ENCODE assay signal across 7 cellular contexts in the genomic region with DNA sequence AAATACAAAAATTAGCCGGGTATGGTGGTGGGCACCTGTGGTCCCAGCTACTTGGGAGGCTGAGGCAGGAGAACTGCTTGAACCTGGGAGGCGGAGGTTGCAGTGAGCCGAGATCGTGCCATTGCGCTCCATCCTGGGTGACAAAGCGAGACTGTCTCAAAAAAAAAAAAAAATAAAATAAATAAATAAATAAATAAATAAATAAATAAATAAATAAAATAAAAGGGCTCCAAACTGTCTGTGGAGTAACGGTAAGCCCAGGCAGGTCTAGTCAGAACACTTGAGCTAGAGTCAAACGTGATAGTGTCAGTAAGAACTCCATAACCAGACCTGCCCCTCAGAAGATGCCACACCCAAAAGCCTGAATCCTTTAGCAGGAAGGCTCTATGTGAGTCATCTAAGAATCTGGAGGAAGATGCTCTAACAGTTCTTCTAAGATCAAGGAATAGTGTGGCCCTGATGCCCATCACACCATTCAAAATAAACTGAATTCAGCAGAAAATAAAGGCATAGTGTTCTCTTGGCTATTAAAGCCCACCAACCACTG. TPM values are rescaled to one million over a fixed set of nuclear protein-coding genes. Genes with fewer than 3 reads are reported as not detected.
DNase-seq lines count a peak whose midpoint lies in the region; ATAC-seq, FAIRE-seq and TF ChIP-seq lines count a peak whose summit lies in the region.
"Not testable (repeated sequence)": the region's sequence is repeated elsewhere in the genome, so short reads cannot be mapped to it uniquely, and the experiment has no call there.

No MANE protein-coding gene starts in this region.

- FAIRE-seq in H54 (lab: Jason Lieb, UNC); K562 (lab: Jason Lieb, UNC): not testable (repeated sequence)

- H3K27ac ChIP-seq in CD4-positive, CD25-positive, alpha-beta regulatory T cell (ENCODE audit: insufficient read depth, low read length, poor library complexity, severe bottlenecking): peak overlapping the region; percentile 77
- peak overlapping the region; percentile 76 for H3K27ac ChIP-seq in OCI-LY1 (ENCODE audit: low read depth, low read length, poor library complexity, severe bottlenecking)
- not testable (repeated sequence) for H3K27ac ChIP-seq in K562 (ENCODE audit: extremely low read depth, low read depth, low read length); foreskin keratinocyte

- in situ Hi-C loops in K562 (cut with MboI): not testable (repeated sequence)

- peak overlapping the region in 3 of 4 donors; percentile 29 to 76 (median 44) for H3K4me3 Mint-ChIP-seq in CD4-positive, CD25-positive, alpha-beta regulatory T cell
- H3K4me3 Mint-ChIP-seq in activated CD4-positive, alpha-beta T cell treated with anti-CD3 and anti-CD28 coated beads for 36 hours: not testable (repeated sequence)
- peak overlapping the region; percentile 57 for H3K4me3 Mint-ChIP-seq in natural killer cell treated with Interleukin-12 subunit alpha and Interleukin-12 subunit beta and Interleukin-15 and Interleukin-18, amount 100 ng/mL, for 72 hours

- not testable (repeated sequence) for H3K9ac ChIP-seq in OCI-LY1 (ENCODE audit: low read length); K562 (ENCODE audit: insufficient read depth in 1 of 2, low read depth in 2 of 2, low read length in 2 of 2)

- ATAC-seq in CD4-positive, CD25-positive, alpha-beta regulatory T cell (ENCODE audit: low read depth in 2 of 2); activated CD4-positive, alpha-beta T cell treated with anti-CD3 and anti-CD28 coated beads for 36 hours; K562; natural killer cell treated with Interleukin-12 subunit alpha and Interleukin-12 subunit beta and Interleukin-15 and Interleukin-18, amount 100 ng/mL, for 72 hours: not testable (repeated sequence)
- peak; percentile 39 for ATAC-seq in foreskin keratinocyte

- peaks cover 38% of the 10 kb centered on the region for H3K36me3 Mint-ChIP-seq in CD4-positive, CD25-positive, alpha-beta regulatory T cell
- H3K36me3 Mint-ChIP-seq in activated CD4-positive, alpha-beta T cell treated with anti-CD3 and anti-CD28 coated beads for 36 hours (ENCODE audit: low read depth); natural killer cell treated with Interleukin-12 subunit alpha and Interleukin-12 subunit beta and Interleukin-15 and Interleukin-18, amount 100 ng/mL, for 72 hours: not testable (repeated sequence)

- 83% methylated on average over 7 of the region's 8 CpGs for WGBS in K562 (ENCODE audit: insufficient coverage, low coverage, missing lambda C conversion rate)

- not testable (repeated sequence) for H3K4me2 ChIP-seq in OCI-LY1 (ENCODE audit: low read length); K562 (ENCODE audit: insufficient read depth, low read length)

- not testable (repeated sequence) for DNase-seq in CD4-positive, CD25-positive, alpha-beta regulatory T cell; activated CD4-positive, alpha-beta T cell treated with anti-CD3 and anti-CD28 coated beads for 36 hours; natural killer cell treated with Interleukin-12 subunit alpha and Interleukin-12 subunit beta and Interleukin-15 and Interleukin-18, amount 100 ng/mL, for 72 hours (ENCODE audit: low spot score)
- DNase-seq in H54 (ENCODE audit: insufficient read length, low spot score) (peak; percentile 64), K562 (ENCODE audit: extremely low read depth in 1 of 4, low spot score in 3 of 4) (peak in 1 of 4 experiments; percentile 39), foreskin keratinocyte (peak; percentile 22 to 41)

- not testable (repeated sequence) for H2AFZ ChIP-seq in OCI-LY1 (ENCODE audit: low read length); K562 (ENCODE audit: low read depth, low read length)

- TF ChIP-seq RAD21 in K562 (CRISPR knock-in tag; conservative IDR thresholded peaks at IDR 0.05 in 1 of 2, IDR thresholded peaks at IDR 0.05 in 1 of 2): not testable (repeated sequence)

- peak overlapping the region; percentile 99 for H3K4me3 ChIP-seq in CD4-positive, CD25-positive, alpha-beta regulatory T cell (ENCODE audit: low read depth, low read length)
- H3K4me3 ChIP-seq in OCI-LY1 (ENCODE audit: low read depth, low read length, poor library complexity, severe bottlenecking); K562: not testable (repeated sequence)

- H3K4me1 ChIP-seq in CD4-positive, CD25-positive, alpha-beta regulatory T cell (ENCODE audit: control insufficient read depth, insufficient read depth, low read length, poor library complexity, severe bottlenecking): peaks cover 84% of the 10 kb centered on the region
- H3K4me1 ChIP-seq in OCI-LY1 (ENCODE audit: insufficient read depth, low read length, severe bottlenecking) (peaks cover 85% of the 10 kb centered on the region), K562 (replicated peaks in 1 of 2; ENCODE audit: control insufficient read depth in 2 of 2, insufficient read depth in 2 of 2, low read length in 2 of 2) (peaks cover 33 to 67% of the 10 kb centered on the region in 2 experiments)
- not testable (repeated sequence) for H3K4me1 ChIP-seq in foreskin keratinocyte

- H4K20me1 ChIP-seq in OCI-LY1 (ENCODE audit: insufficient read depth, low read length): not testable (repeated sequence)
- H4K20me1 ChIP-seq in K562 (replicated peaks; ENCODE audit: control insufficient read depth, insufficient read depth, low read length): peaks cover 29% of the 10 kb centered on the region

- TF ChIP-seq CTCF in OCI-LY1 (IDR thresholded peaks at IDR 0.05; ENCODE audit: low read length); K562 (IDR thresholded peaks at IDR 0.05 in 2 of 3, conservative IDR thresholded peaks at IDR 0.05 in 1 of 3; ENCODE audit: insufficient read depth in 2 of 3, low read depth in 1 of 3, low read length in 3 of 3); foreskin keratinocyte (conservative IDR thresholded peaks at IDR 0.05): not testable (repeated sequence)

- not testable (repeated sequence) for TF ChIP-seq POLR2A in H54 (IDR thresholded peaks at IDR 0.05; ENCODE audit: low read depth, low read length); K562 (conservative IDR thresholded peaks at IDR 0.05)

- not testable (repeated sequence) for H3K9me2 ChIP-seq in OCI-LY1 (ENCODE audit: low read depth, low read length)

- CTCF ChIA-PET in activated CD4-positive, alpha-beta T cell treated with anti-CD3 and anti-CD28 coated beads for 36 hours (lab: Charles Lee): interaction anchor here (0.6 to 2.1 kb wide), 10 partner anchors 8 to 202 kb away, joined by 3 to 7 read pairs (median 4); no protein-coding TSS in a partner anchor
- CTCF ChIA-PET in K562 (lab: Yijun Ruan, JAX; ENCODE audit: low intra/inter-chr PET ratio): not testable (repeated sequence)

- not testable (repeated sequence) for BruUV-seq in K562 (replicated peaks; lab: Mats Ljungman, UMichigan)

- H3F3A ChIP-seq in OCI-LY1 (ENCODE audit: insufficient read depth, low read length): not testable (repeated sequence)

- H3K27me3 Mint-ChIP-seq in CD4-positive, CD25-positive, alpha-beta regulatory T cell; activated CD4-positive, alpha-beta T cell treated with anti-CD3 and anti-CD28 coated beads for 36 hours; natural killer cell treated with Interleukin-12 subunit alpha and Interleukin-12 subunit beta and Interleukin-15 and Interleukin-18, amount 100 ng/mL, for 72 hours: not testable (repeated sequence)

- not testable (repeated sequence) for H3K27me3 ChIP-seq in CD4-positive, CD25-positive, alpha-beta regulatory T cell (ENCODE audit: control insufficient read depth, insufficient read depth, low read length); OCI-LY1 (ENCODE audit: insufficient read depth, low read length); K562 (ENCODE audit: control insufficient read depth in 2 of 2, insufficient read depth in 2 of 2, low read length in 2 of 2); foreskin keratinocyte

- H3K36me3 ChIP-seq in CD4-positive, CD25-positive, alpha-beta regulatory T cell (ENCODE audit: control insufficient read depth, insufficient read depth, low read length): peaks cover 34% of the 10 kb centered on the region
- H3K36me3 ChIP-seq in OCI-LY1 (ENCODE audit: insufficient read depth, low read length): peaks cover 13% of the 10 kb centered on the region; the same call in 1 of the 2 replicates
- H3K36me3 ChIP-seq in K562 (ENCODE audit: control insufficient read depth, insufficient read depth, low read length): peaks cover 64% of the 10 kb centered on the region

- H3K79me2 ChIP-seq in OCI-LY1 (ENCODE audit: insufficient read depth, low read length): peaks cover 90% of the 10 kb centered on the region
- peaks cover 96% of the 10 kb centered on the region for H3K79me2 ChIP-seq in K562 (ENCODE audit: control insufficient read depth, insufficient read depth, low read length)

- POLR2A ChIA-PET in activated CD4-positive, alpha-beta T cell treated with anti-CD3 and anti-CD28 coated beads for 36 hours (lab: Charles Lee): interaction anchor here (0.7 to 1.2 kb wide), 2 partner anchors 10 to 20 kb away, joined by 3 to 4 read pairs; no protein-coding TSS in a partner anchor
- POLR2A ChIA-PET in K562 (lab: Yijun Ruan, JAX): interaction anchor here (1.6 kb wide), 1 partner anchor 19 kb away, joined by 5 read pairs; no protein-coding TSS in a partner anchor

- H3K27ac Mint-ChIP-seq in CD4-positive, CD25-positive, alpha-beta regulatory T cell: peak overlapping the region in 1 of 3 donors; percentile 82
- H3K27ac Mint-ChIP-seq in activated CD4-positive, alpha-beta T cell treated with anti-CD3 and anti-CD28 coated beads for 36 hours: peak overlapping the region; percentile 26
- H3K27ac Mint-ChIP-seq in natural killer cell treated with Interleukin-12 subunit alpha and Interleukin-12 subunit beta and Interleukin-15 and Interleukin-18, amount 100 ng/mL, for 72 hours: peak overlapping the region; percentile 85 to 91

- H3K9me3 ChIP-seq in CD4-positive, CD25-positive, alpha-beta regulatory T cell (ENCODE audit: control insufficient read depth in 2 of 2, low read length in 2 of 2); OCI-LY1 (ENCODE audit: low read length); K562 (replicated peaks; ENCODE audit: control insufficient read depth, insufficient read depth, low read depth, low read length): not testable (repeated sequence)

- intact Hi-C loops in activated CD4-positive, alpha-beta T cell treated with anti-CD3 and anti-CD28 coated beads for 36 hours (cut with DNase I, micrococcal nuclease); K562 (cut with micrococcal nuclease): not testable (repeated sequence)

- peaks cover 45 to 84% (median 70%) of the 10 kb centered on the region in 4 donors for H3K4me1 Mint-ChIP-seq in CD4-positive, CD25-positive, alpha-beta regulatory T cell
- H3K4me1 Mint-ChIP-seq in activated CD4-positive, alpha-beta T cell treated with anti-CD3 and anti-CD28 coated beads for 36 hours: peaks cover 84% of the 10 kb centered on the region
- H3K4me1 Mint-ChIP-seq in natural killer cell treated with Interleukin-12 subunit alpha and Interleukin-12 subunit beta and Interleukin-15 and Interleukin-18, amount 100 ng/mL, for 72 hours (ENCODE audit: low read depth in 2 of 2): peaks cover 74 to 82% of the 10 kb centered on the region in 2 donors

- not testable (repeated sequence) for H3K9me3 Mint-ChIP-seq in CD4-positive, CD25-positive, alpha-beta regulatory T cell; activated CD4-positive, alpha-beta T cell treated with anti-CD3 and anti-CD28 coated beads for 36 hours (ENCODE audit: low read depth); natural killer cell treated with Interleukin-12 subunit alpha and Interleukin-12 subunit beta and Interleukin-15 and Interleukin-18, amount 100 ng/mL, for 72 hours

- peaks cover 12% of the 10 kb centered on the region for H3K9me1 ChIP-seq in K562 (ENCODE audit: control insufficient read depth, insufficient read depth, low read length)

- TF ChIP-seq EP300 in K562 (IDR thresholded peaks at IDR 0.05; ENCODE audit: low read length): not testable (repeated sequence)

RNA-seq across cellular contexts. Expression of a gene that starts 5.4 kb away (rescaled TPM):
- 83.3 TPM for total RNA-seq in CD4-positive, CD25-positive, alpha-beta regulatory T cell
- polyA plus RNA-seq in CD4-positive, CD25-positive, alpha-beta regulatory T cell: 10 to 100 TPM; 49.0 to 67.4 (median 64.7) TPM
- total RNA-seq in activated CD4-positive, alpha-beta T cell treated with anti-CD3 and anti-CD28 coated beads for 36 hours: 10 to 100 TPM; 14.1 to 15.4 TPM
- total RNA-seq in K562 (2011; cell fraction: chromatin; rRNA removed; ENCODE audit: low replicate concordance): 36.1 and 63.6 TPM in 2 replicates
- total RNA-seq in K562 (2011; cell fraction: nucleolus; rRNA removed): 46.1 and 47.4 TPM in 2 replicates
- 43.6 and 73.7 TPM in 2 replicates for total RNA-seq in K562 (2011; cell fraction: nucleoplasm; rRNA removed)
- total RNA-seq in K562 (2014; rRNA removed): 36.6 and 53.7 TPM in 2 replicates
- total RNA-seq in K562 (2014; rRNA removed; fragmentation: Illumina TruSeq; extraction: Trizol): 17.2 and 17.4 TPM in 2 replicates
- total RNA-seq in K562 (2015; rRNA removed; fragmentation: Illumina TruSeq; extraction: Trizol): 29.9 and 31.6 TPM in 2 replicates
- 57.1 and 60.6 TPM in 2 replicates for total RNA-seq in K562 (2021)
- polyA plus RNA-seq in K562 (2011; rRNA removed): 40.4 and 70.5 TPM in 2 replicates
- polyA plus RNA-seq in K562 (2011; cell fraction: cytosol; rRNA removed): 42.0 and 64.7 TPM in 2 replicates
- 39.9 and 55.6 TPM in 2 replicates for polyA plus RNA-seq in K562 (2011; cell fraction: nucleus; rRNA removed)
- polyA plus RNA-seq in K562 (2012): 40.1 and 94.9 TPM in 2 replicates
- polyA plus RNA-seq in K562 (2014; fragmentation: Illumina TruSeq; extraction: Trizol): 78.9 and 79.7 TPM in 2 replicates
- 1 to 10 TPM; 3.1 to 4.7 TPM for polyA plus RNA-seq in K562 (2014; fragmentation: Nextera tagmentation; extraction: Ambion mirVana)
- polyA plus RNA-seq in K562 (2014; rRNA removed): 62.9 and 65.9 TPM in 2 replicates
- 19.7 and 22.8 TPM in 2 replicates for polyA minus RNA-seq in K562 (2011; rRNA and poly(A)+ RNA removed)
- 29.9 and 30.1 TPM in 2 replicates for polyA minus RNA-seq in K562 (2011; cell fraction: cytosol; rRNA and poly(A)+ RNA removed)
- 22.2 and 22.9 TPM in 2 replicates for polyA minus RNA-seq in K562 (2011; cell fraction: nucleus; rRNA and poly(A)+ RNA removed)
- total RNA-seq in foreskin keratinocyte: 6.9 and 7.2 TPM in 2 replicates
- 6.9 and 8.3 TPM in 2 replicates for polyA plus RNA-seq in foreskin keratinocyte
- total RNA-seq in natural killer cell treated with Interleukin-12 subunit alpha and Interleukin-12 subunit beta and Interleukin-15 and Interleukin-18, amount 100 ng/mL, for 72 hours: 10 to 100 TPM; 22.4 to 36.4 TPM

RNA-seq across cellular contexts. Expression of a gene that starts 29.9 kb away (rescaled TPM):
- total RNA-seq in CD4-positive, CD25-positive, alpha-beta regulatory T cell: 207 TPM
- 10 to 100 TPM; 37.0 to 49.6 (median 46.9) TPM for polyA plus RNA-seq in CD4-positive, CD25-positive, alpha-beta regulatory T cell
- total RNA-seq in activated CD4-positive, alpha-beta T cell treated with anti-CD3 and anti-CD28 coated beads for 36 hours: 10 to 100 TPM; 63.5 to 93.0 TPM
- total RNA-seq in K562 (2011; cell fraction: chromatin; rRNA removed; ENCODE audit: low replicate concordance): 98.7 and 143 TPM in 2 replicates
- total RNA-seq in K562 (2011; cell fraction: nucleolus; rRNA removed): 42.4 and 42.8 TPM in 2 replicates
- total RNA-seq in K562 (2011; cell fraction: nucleoplasm; rRNA removed): 98.0 and 135 TPM in 2 replicates
- total RNA-seq in K562 (2014; rRNA removed): 26.6 and 34.8 TPM in 2 replicates
- total RNA-seq in K562 (2014; rRNA removed; fragmentation: Illumina TruSeq; extraction: Trizol): 37.7 and 42.2 TPM in 2 replicates
- 35.6 and 36.1 TPM in 2 replicates for total RNA-seq in K562 (2015; rRNA removed; fragmentation: Illumina TruSeq; extraction: Trizol)
- total RNA-seq in K562 (2021): 52.8 and 57.3 TPM in 2 replicates
- 20.6 and 39.3 TPM in 2 replicates for polyA plus RNA-seq in K562 (2011; rRNA removed)
- polyA plus RNA-seq in K562 (2011; cell fraction: cytosol; rRNA removed): 14.3 and 28.7 TPM in 2 replicates
- 53.9 and 59.1 TPM in 2 replicates for polyA plus RNA-seq in K562 (2011; cell fraction: nucleus; rRNA removed)
- 24.3 and 34.3 TPM in 2 replicates for polyA plus RNA-seq in K562 (2012)
- 36.1 and 39.1 TPM in 2 replicates for polyA plus RNA-seq in K562 (2014; fragmentation: Illumina TruSeq; extraction: Trizol)
- polyA plus RNA-seq in K562 (2014; fragmentation: Nextera tagmentation; extraction: Ambion mirVana): 10 to 100 TPM; 10.8 to 10.9 TPM
- 18.3 and 20.5 TPM in 2 replicates for polyA plus RNA-seq in K562 (2014; rRNA removed)
- polyA minus RNA-seq in K562 (2011; rRNA and poly(A)+ RNA removed): 52.7 and 64.3 TPM in 2 replicates
- polyA minus RNA-seq in K562 (2011; cell fraction: cytosol; rRNA and poly(A)+ RNA removed): 34.6 and 39.4 TPM in 2 replicates
- polyA minus RNA-seq in K562 (2011; cell fraction: nucleus; rRNA and poly(A)+ RNA removed): 31.5 and 52.3 TPM in 2 replicates
- total RNA-seq in foreskin keratinocyte: 28.6 and 30.4 TPM in 2 replicates
- polyA plus RNA-seq in foreskin keratinocyte: 10.3 and 13.2 TPM in 2 replicates
- 10 to 100 TPM; 75.8 to 98.5 TPM for total RNA-seq in natural killer cell treated with Interleukin-12 subunit alpha and Interleukin-12 subunit beta and Interleukin-15 and Interleukin-18, amount 100 ng/mL, for 72 hours

RNA-seq across cellular contexts. Expression of a gene that starts 50.8 kb away (rescaled TPM):
- total RNA-seq in CD4-positive, CD25-positive, alpha-beta regulatory T cell: 51.8 TPM
- 10 to 100 TPM; 28.2 to 38.8 (median 34.1) TPM for polyA plus RNA-seq in CD4-positive, CD25-positive, alpha-beta regulatory T cell
- total RNA-seq in activated CD4-positive, alpha-beta T cell treated with anti-CD3 and anti-CD28 coated beads for 36 hours: 10 to 100 TPM; 43.9 to 59.4 TPM
- total RNA-seq in K562 (2011; cell fraction: chromatin; rRNA removed; ENCODE audit: low replicate concordance): 115 and 192 TPM in 2 replicates
- total RNA-seq in K562 (2011; cell fraction: nucleolus; rRNA removed): 145 and 163 TPM in 2 replicates
- 170 and 177 TPM in 2 replicates for total RNA-seq in K562 (2011; cell fraction: nucleoplasm; rRNA removed)
- total RNA-seq in K562 (2014; rRNA removed) (51.4 and 58.8 TPM in 2 replicates), K562 (2014; rRNA removed; fragmentation: Illumina TruSeq; extraction: Trizol) (76.4 and 77.1 TPM in 2 replicates), K562 (2015; rRNA removed; fragmentation: Illumina TruSeq; extraction: Trizol) (64.1 and 74.2 TPM in 2 replicates), K562 (2021) (66.2 and 66.3 TPM in 2 replicates), foreskin keratinocyte (65.8 and 75.4 TPM in 2 replicates)
- polyA plus RNA-seq in K562 (2011; rRNA removed) (87.9 and 103 TPM in 2 replicates), K562 (2014; fragmentation: Illumina TruSeq; extraction: Trizol) (70.7 and 71.3 TPM in 2 replicates), K562 (2014; fragmentation: Nextera tagmentation; extraction: Ambion mirVana) (10 to 100 TPM; 62.0 to 64.4 TPM), K562 (2014; rRNA removed) (53.4 and 54.3 TPM in 2 replicates), foreskin keratinocyte (83.5 and 91.5 TPM in 2 replicates)
- 75.0 and 110 TPM in 2 replicates for polyA plus RNA-seq in K562 (2011; cell fraction: cytosol; rRNA removed)
- polyA plus RNA-seq in K562 (2011; cell fraction: nucleus; rRNA removed): 141 and 182 TPM in 2 replicates
- polyA plus RNA-seq in K562 (2012): 67.9 and 71.4 TPM in 2 replicates
- polyA minus RNA-seq in K562 (2011; rRNA and poly(A)+ RNA removed): 58.8 and 75.1 TPM in 2 replicates
- polyA minus RNA-seq in K562 (2011; cell fraction: cytosol; rRNA and poly(A)+ RNA removed): 43.5 and 45.8 TPM in 2 replicates
- polyA minus RNA-seq in K562 (2011; cell fraction: nucleus; rRNA and poly(A)+ RNA removed): 41.2 and 65.6 TPM in 2 replicates
- total RNA-seq in natural killer cell treated with Interleukin-12 subunit alpha and Interleukin-12 subunit beta and Interleukin-15 and Interleukin-18, amount 100 ng/mL, for 72 hours: 100 to 1,000 TPM in 1 of 2 donors, 10 to 100 TPM in 1; 90.9 to 115 TPM
